ENCODE assay signal across 24 cellular contexts in the genomic region with DNA sequence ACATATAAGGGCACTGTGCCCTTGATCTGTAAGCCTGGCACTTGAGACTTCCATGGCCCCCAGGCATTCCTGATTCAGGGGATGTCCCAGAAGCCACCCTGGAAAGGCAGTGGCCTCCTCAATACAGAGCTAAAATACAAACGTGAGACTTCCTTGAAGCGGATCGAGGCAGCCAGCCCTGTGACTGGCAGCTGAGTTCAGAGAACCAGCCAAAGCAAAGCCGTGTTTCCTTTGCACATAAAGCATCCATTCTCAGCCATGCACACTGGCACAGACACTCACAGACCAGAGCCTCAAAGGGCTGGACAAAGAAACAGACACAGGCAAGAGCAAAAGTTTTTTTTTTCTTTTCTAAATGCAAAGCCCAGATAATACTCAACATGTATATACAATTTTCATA. TPM values are rescaled to one million over a fixed set of nuclear protein-coding genes. Genes with fewer than 3 reads are reported as not detected.
A peak's percentile ranks its signal among the peaks of the same experiment; 100 is the strongest.
DNase-seq lines count a peak whose midpoint lies in the region; ATAC-seq and TF ChIP-seq lines count a peak whose summit lies in the region.
"Had no signal": no experiment of that assay in that cellular context is flagged by ENCODE, and none has a peak within 500 bp of the region (broad histone marks: within the 10 kb centered on the region; RNA-seq: fewer than 3 reads in every experiment).

No MANE protein-coding gene starts in this region.

- no peak overlapping the region for H3K4me2 ChIP-seq in trophoblast cell (ENCODE audit: low read length)

- no peaks in the 10 kb centered on the region for H3K27me3 ChIP-seq in ACC112 (ENCODE audit: insufficient read depth, low read length)
- no peaks in the 10 kb centered on the region for H3K27me3 ChIP-seq in trophoblast cell (ENCODE audit: insufficient read depth, low read length)
- no peaks in the 10 kb centered on the region for H3K27me3 ChIP-seq in uterus
- H3K27me3 ChIP-seq in WERI-Rb-1 (ENCODE audit: insufficient read depth, low read depth, severe bottlenecking) = no peaks in the 10 kb centered on the region
- H3K27me3 ChIP-seq: ascending aorta, esophagus squamous epithelium, SJCRH30, testis had no signal

- peak overlapping the region; percentile 30 for H3K4ac ChIP-seq in trophoblast cell (ENCODE audit: low read depth, low read length)

- no peak for ATAC-seq in GM21381 (IDR thresholded peaks at IDR 0.05; ENCODE audit: unreplicated experiment)
- ATAC-seq: activated T-cell treated with anti-CD3 and anti-CD28 coated beads, Interleukin-2, amount 50 U/mL, for 72 hours; effector memory CD8-positive, alpha-beta T cell; left colon had no signal

- H2AFZ ChIP-seq in ACC112 (ENCODE audit: low read length, unreplicated experiment) = peak overlapping the region; percentile 32
- H2AFZ ChIP-seq in trophoblast cell (ENCODE audit: insufficient read depth, low read length, poor library complexity) = no peak overlapping the region

- H4K8ac ChIP-seq in trophoblast cell (ENCODE audit: low read depth, low read length) = peak overlapping the region; percentile 18

- peak overlapping the region; percentile 27 for H2BK12ac ChIP-seq in trophoblast cell (ENCODE audit: low read length)

- H4K12ac ChIP-seq in trophoblast cell (ENCODE audit: low read depth, low read length) = no peak overlapping the region

- no CpG with 5 or more reads among the region's 4 CpGs for WGBS in trophoblast cell (ENCODE audit: extremely low coverage, insufficient coverage, insufficient read length)

- H3K79me2 ChIP-seq in ACC112 (ENCODE audit: control insufficient read depth, insufficient read depth, low read length, unreplicated experiment) (no peaks in the 10 kb centered on the region), trophoblast cell (ENCODE audit: control insufficient read depth, insufficient read depth, low read length, poor library complexity) (peaks cover 4% of the 10 kb centered on the region)

- H3K79me1 ChIP-seq in trophoblast cell (ENCODE audit: low read length) = peaks cover 17% of the 10 kb centered on the region

- H3K9me3 ChIP-seq in trophoblast cell (ENCODE audit: insufficient read depth, low read depth, low read length) = no peaks in the 10 kb centered on the region
- H3K9me3 ChIP-seq in uterus = no peaks in the 10 kb centered on the region
- H3K9me3 ChIP-seq in WERI-Rb-1 (ENCODE audit: severe bottlenecking) = no peaks in the 10 kb centered on the region
- H3K9me3 ChIP-seq: ascending aorta, esophagus squamous epithelium, SJCRH30, testis had no signal

- peak overlapping the region; percentile 8 for H3K18ac ChIP-seq in trophoblast cell (ENCODE audit: low read length)

- H3K14ac ChIP-seq in trophoblast cell (ENCODE audit: low read length) = peak overlapping the region; percentile 6

- H2BK120ac ChIP-seq in trophoblast cell (ENCODE audit: insufficient read depth, low read length, poor library complexity) = peak overlapping the region; percentile 45

- peak; percentile 95 for DNase-seq in globus pallidus (ENCODE audit: low spot score)
- no peak for DNase-seq in trophoblast cell
- no peak for DNase-seq in NOMO-1 treated with dmso at 0.1 percent for 144 hours (lab: John Stamatoyannopoulos, UW; ENCODE audit: unreplicated experiment)
- DNase-seq in uterus = no peak
- no peak for DNase-seq in WERI-Rb-1
- DNase-seq: 8988T; activated CD4-positive, alpha-beta T cell treated with anti-CD3 and anti-CD28 coated beads for 48 hours; activated naive CD4-positive, alpha-beta T cell treated with anti-CD3 and anti-CD28 coated beads, Interleukin-2, amount 10 ng/mL, durations not matched to agents 7 days and 5 days; activated T-cell treated with anti-CD3 and anti-CD28 coated beads, Interleukin-2, amount 50 U/mL, for 72 hours; effector memory CD8-positive, alpha-beta T cell; esophagus squamous epithelium; GOT3; left colon; mesendoderm; naive B cell; NCI-H1417; NCI-H2107; NCI-H446 treated with DMSO at 0.1 percent for 48 hours; SJCRH30; testis had no signal

- H3K9ac ChIP-seq in trophoblast cell (ENCODE audit: low read length) = no peak overlapping the region

- no peak for TF ChIP-seq POLR2A in uterus (IDR thresholded peaks at IDR 0.05)

- H3K36me3 ChIP-seq in ACC112 (ENCODE audit: insufficient read depth, low read length) (no peaks in the 10 kb centered on the region), trophoblast cell (ENCODE audit: control insufficient read depth in 1 of 2, insufficient read depth in 2 of 2, low read length in 2 of 2) (no peaks in the 10 kb centered on the region), uterus (no peaks in the 10 kb centered on the region), WERI-Rb-1 (no peaks in the 10 kb centered on the region)
- H3K36me3 ChIP-seq: ascending aorta, esophagus squamous epithelium, SJCRH30 had no signal

- intact Hi-C loops in uterus (cut with DNase I; ENCODE audit: low total_unique reads) = no loop called here

- peak overlapping the region; percentile 38 for H2BK5ac ChIP-seq in trophoblast cell (ENCODE audit: low read depth, low read length, poor library complexity)

- H2AK5ac ChIP-seq in trophoblast cell (ENCODE audit: low read length) = peak overlapping the region; percentile 8

- H3K23ac ChIP-seq in trophoblast cell (ENCODE audit: low read length) = no peak overlapping the region

- H3K27ac ChIP-seq in ACC112 (ENCODE audit: low read depth, low read length) = no peak overlapping the region
- peak overlapping the region; percentile 97 for H3K27ac ChIP-seq in VCaP
- H3K27ac ChIP-seq in trophoblast cell (ENCODE audit: low read depth, low read length) = peak overlapping the region; percentile 85
- no peak overlapping the region for H3K27ac ChIP-seq in uterus
- no peak overlapping the region for H3K27ac ChIP-seq in WERI-Rb-1
- H3K27ac ChIP-seq: ascending aorta, SJCRH30, testis had no signal

- TF ChIP-seq CTCF in VCaP (conservative IDR thresholded peaks at IDR 0.05) (no peak), uterus (IDR thresholded peaks at IDR 0.05) (no peak), WERI-Rb-1 (IDR thresholded peaks at IDR 0.05; ENCODE audit: low read depth, low read length) (no peak)

- H3K4me3 ChIP-seq in ACC112 (ENCODE audit: low read depth, low read length) = no peak overlapping the region
- no peak overlapping the region for H3K4me3 ChIP-seq in trophoblast cell (ENCODE audit: low read depth, low read length)
- no peak overlapping the region for H3K4me3 ChIP-seq in uterus
- no peak overlapping the region for H3K4me3 ChIP-seq in WERI-Rb-1 (ENCODE audit: low read depth, low read length)
- H3K4me3 ChIP-seq: ascending aorta, esophagus squamous epithelium, SJCRH30, testis had no signal

- peak overlapping the region; percentile 53 for H4K91ac ChIP-seq in trophoblast cell (ENCODE audit: low read depth, low read length)

- peaks cover 13% of the 10 kb centered on the region for H3K4me1 ChIP-seq in ACC112 (ENCODE audit: control insufficient read depth, insufficient read depth, low read length, unreplicated experiment)
- peaks cover 12 to 28% of the 10 kb centered on the region in 2 experiments for H3K4me1 ChIP-seq in trophoblast cell (ENCODE audit: control insufficient read depth in 1 of 2, insufficient read depth in 2 of 2, low read length in 2 of 2)
- no peaks in the 10 kb centered on the region for H3K4me1 ChIP-seq in uterus
- H3K4me1 ChIP-seq: ascending aorta had no signal

RNA-seq across cellular contexts. Expression of a gene that starts 18.8 kb away (rescaled TPM):
- polyA plus RNA-seq in trophoblast cell (2013) = 50.4 and 53.4 TPM in 2 replicates
- total RNA-seq in uterus = 10 to 100 TPM in 3 of 4 donors, 1 to 10 TPM in 1; 7.2 to 24.1 (median 18.9) TPM

Comparison
In these comparisons a context has a peak if more than half of its experiments do, and no peak if none do; other contexts are left out.
1. H3K27ac ChIP-seq: peak in VCaP (single experiment) and trophoblast cell (single experiment); none in ACC112 (single experiment), uterus (0 of 2) and WERI-Rb-1 (single experiment).